Comparison of ENCODE assay signal across 1 cellular context in the genomic region with DNA sequence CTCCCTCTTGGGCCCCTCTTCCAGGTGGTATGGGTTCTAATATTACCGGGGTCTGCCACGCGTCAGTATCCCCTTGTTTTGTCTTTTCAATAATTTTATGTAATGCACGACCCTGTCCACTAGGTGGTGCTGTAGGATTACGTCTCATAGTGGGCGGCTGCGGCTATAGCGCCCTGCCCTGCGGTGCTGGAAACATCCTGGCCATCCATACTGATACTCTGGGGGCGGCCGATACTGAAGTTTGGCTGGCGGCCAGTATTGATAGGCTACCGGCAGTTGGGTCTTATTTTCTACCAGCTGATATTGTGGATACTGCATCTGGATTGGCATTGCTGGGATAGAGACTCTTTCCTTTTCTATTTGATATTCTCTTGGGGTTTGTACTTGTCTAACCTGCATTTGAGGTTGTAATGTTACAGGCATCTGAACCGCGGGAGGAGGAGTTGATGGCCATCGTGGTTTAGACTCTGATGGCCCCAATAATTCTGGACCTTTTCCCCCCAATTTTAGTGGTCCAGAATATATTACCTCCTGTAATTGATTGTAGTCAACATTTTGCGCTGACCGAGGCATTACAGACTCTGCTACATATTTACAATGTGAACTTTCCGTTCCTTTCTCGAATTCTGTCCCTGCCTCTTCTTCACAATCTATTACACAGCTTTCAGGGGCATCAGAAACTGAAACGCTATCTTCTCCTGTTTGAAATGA.
TF ChIP-seq lines count a peak whose summit lies in the region.

No MANE protein-coding gene starts in this region.

TF ChIP-seq in HepG2, 621 proteins besides CTCF, POLR2A, EP300 and RAD21 (continued from another document and continues in another):
- TF ChIP-seq ZNF513 (CRISPR knock-in tag; conservative IDR thresholded peaks at IDR 0.05) (no peak), NFRKB (IDR thresholded peaks at IDR 0.05) (no peak), ARNT (IDR thresholded peaks at IDR 0.05) (no peak), SUZ12 (IDR thresholded peaks at IDR 0.05; ENCODE audit: low read depth, low read length) (no peak), ZBTB3 (CRISPR knock-in tag; IDR thresholded peaks at IDR 0.05; ENCODE audit: borderline replicate concordance, low read depth) (no peak), ZNF317 (CRISPR knock-in tag; IDR thresholded peaks at IDR 0.05) (no peak), ZNF17 (CRISPR knock-in tag; IDR thresholded peaks at IDR 0.05) (no peak), ZFY (CRISPR knock-in tag; IDR thresholded peaks at IDR 0.05) (no peak), ZSCAN30 (CRISPR knock-in tag; IDR thresholded peaks at IDR 0.05) (no peak), ZNF230 (CRISPR knock-in tag; IDR thresholded peaks at IDR 0.05) (peak; percentile 42; the same call in 1 of the 2 replicates), ZNF276 (CRISPR knock-in tag; IDR thresholded peaks at IDR 0.05; ENCODE audit: low read depth) (no peak), KMT2B (CRISPR knock-in tag; IDR thresholded peaks at IDR 0.05) (no peak), SAP130 (CRISPR knock-in tag; IDR thresholded peaks at IDR 0.05; ENCODE audit: low read depth) (peak; percentile 42), MBD4 (IDR thresholded peaks at IDR 0.05; ENCODE audit: borderline replicate concordance, low read length) (no peak), GLI4 (CRISPR knock-in tag; IDR thresholded peaks at IDR 0.05; ENCODE audit: borderline replicate concordance) (no peak), XRCC5 (optimal IDR thresholded peaks at IDR 0.05; ENCODE audit: low read length) (peak; percentile 33), ATAD3A (CRISPR knock-in tag; IDR thresholded peaks at IDR 0.05) (no peak), AGO2 (optimal IDR thresholded peaks at IDR 0.05; ENCODE audit: low read depth, low read length) (no peak), KDM5B (CRISPR knock-in tag; IDR thresholded peaks at IDR 0.05; ENCODE audit: borderline replicate concordance) (peak; percentile 48; the same call in 1 of the 2 replicates), ZNF124 (CRISPR knock-in tag; IDR thresholded peaks at IDR 0.05) (no peak; the same call in 1 of the 2 replicates), ZNF143 (CRISPR knock-in tag; IDR thresholded peaks at IDR 0.05) (no peak), ZNF703 (CRISPR knock-in tag; IDR thresholded peaks at IDR 0.05; ENCODE audit: borderline replicate concordance) (no peak), MTA3 (CRISPR knock-in tag; IDR thresholded peaks at IDR 0.05) (no peak), GATA4 (IDR thresholded peaks at IDR 0.05; ENCODE audit: borderline replicate concordance, low read depth) (peak; percentile 35; the same call in 1 of the 2 replicates), HBP1 (CRISPR knock-in tag; IDR thresholded peaks at IDR 0.05; ENCODE audit: low read depth) (no peak), PCBP2 (optimal IDR thresholded peaks at IDR 0.05; ENCODE audit: low read depth, low read length, poor library complexity, severe bottlenecking) (no peak), SAFB2 (CRISPR knock-in tag; IDR thresholded peaks at IDR 0.05; ENCODE audit: borderline replicate concordance, low read depth) (no peak), SIN3A (IDR thresholded peaks at IDR 0.05; ENCODE audit: borderline replicate concordance, low read depth, low read length) (0 out of 2 replicates have a peak, but pooled peaks have one; percentile 46), ZMYM3 (CRISPR knock-in tag; IDR thresholded peaks at IDR 0.05) (peak; percentile 26; the same call in 1 of the 2 replicates), MYC (CRISPR knock-in tag; IDR thresholded peaks at IDR 0.05; ENCODE audit: borderline replicate concordance) (no peak), FOXO1 (CRISPR knock-in tag; IDR thresholded peaks at IDR 0.05) (no peak; the same call in 1 of the 2 replicates), GPBP1L1 (CRISPR knock-in tag; IDR thresholded peaks at IDR 0.05) (no peak), BRD4 (CRISPR knock-in tag; IDR thresholded peaks at IDR 0.05) (no peak)
- TF ChIP-seq, protein P1, sequence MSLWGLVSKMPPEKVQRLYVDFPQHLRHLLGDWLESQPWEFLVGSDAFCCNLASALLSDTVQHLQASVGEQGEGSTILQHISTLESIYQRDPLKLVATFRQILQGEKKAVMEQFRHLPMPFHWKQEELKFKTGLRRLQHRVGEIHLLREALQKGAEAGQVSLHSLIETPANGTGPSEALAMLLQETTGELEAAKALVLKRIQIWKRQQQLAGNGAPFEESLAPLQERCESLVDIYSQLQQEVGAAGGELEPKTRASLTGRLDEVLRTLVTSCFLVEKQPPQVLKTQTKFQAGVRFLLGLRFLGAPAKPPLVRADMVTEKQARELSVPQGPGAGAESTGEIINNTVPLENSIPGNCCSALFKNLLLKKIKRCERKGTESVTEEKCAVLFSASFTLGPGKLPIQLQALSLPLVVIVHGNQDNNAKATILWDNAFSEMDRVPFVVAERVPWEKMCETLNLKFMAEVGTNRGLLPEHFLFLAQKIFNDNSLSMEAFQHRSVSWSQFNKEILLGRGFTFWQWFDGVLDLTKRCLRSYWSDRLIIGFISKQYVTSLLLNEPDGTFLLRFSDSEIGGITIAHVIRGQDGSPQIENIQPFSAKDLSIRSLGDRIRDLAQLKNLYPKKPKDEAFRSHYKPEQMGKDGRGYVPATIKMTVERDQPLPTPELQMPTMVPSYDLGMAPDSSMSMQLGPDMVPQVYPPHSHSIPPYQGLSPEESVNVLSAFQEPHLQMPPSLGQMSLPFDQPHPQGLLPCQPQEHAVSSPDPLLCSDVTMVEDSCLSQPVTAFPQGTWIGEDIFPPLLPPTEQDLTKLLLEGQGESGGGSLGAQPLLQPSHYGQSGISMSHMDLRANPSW (CRISPR knock-in tag; IDR thresholded peaks at IDR 0.05; ENCODE audit: borderline replicate concordance), result no peak
- TF ChIP-seq, protein P2, sequence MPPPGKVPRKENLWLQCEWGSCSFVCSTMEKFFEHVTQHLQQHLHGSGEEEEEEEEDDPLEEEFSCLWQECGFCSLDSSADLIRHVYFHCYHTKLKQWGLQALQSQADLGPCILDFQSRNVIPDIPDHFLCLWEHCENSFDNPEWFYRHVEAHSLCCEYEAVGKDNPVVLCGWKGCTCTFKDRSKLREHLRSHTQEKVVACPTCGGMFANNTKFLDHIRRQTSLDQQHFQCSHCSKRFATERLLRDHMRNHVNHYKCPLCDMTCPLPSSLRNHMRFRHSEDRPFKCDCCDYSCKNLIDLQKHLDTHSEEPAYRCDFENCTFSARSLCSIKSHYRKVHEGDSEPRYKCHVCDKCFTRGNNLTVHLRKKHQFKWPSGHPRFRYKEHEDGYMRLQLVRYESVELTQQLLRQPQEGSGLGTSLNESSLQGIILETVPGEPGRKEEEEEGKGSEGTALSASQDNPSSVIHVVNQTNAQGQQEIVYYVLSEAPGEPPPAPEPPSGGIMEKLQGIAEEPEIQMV (CRISPR knock-in tag; IDR thresholded peaks at IDR 0.05; ENCODE audit: low read depth), result no peak; the same call in 1 of the 2 replicates
- TF ChIP-seq, protein P3, sequence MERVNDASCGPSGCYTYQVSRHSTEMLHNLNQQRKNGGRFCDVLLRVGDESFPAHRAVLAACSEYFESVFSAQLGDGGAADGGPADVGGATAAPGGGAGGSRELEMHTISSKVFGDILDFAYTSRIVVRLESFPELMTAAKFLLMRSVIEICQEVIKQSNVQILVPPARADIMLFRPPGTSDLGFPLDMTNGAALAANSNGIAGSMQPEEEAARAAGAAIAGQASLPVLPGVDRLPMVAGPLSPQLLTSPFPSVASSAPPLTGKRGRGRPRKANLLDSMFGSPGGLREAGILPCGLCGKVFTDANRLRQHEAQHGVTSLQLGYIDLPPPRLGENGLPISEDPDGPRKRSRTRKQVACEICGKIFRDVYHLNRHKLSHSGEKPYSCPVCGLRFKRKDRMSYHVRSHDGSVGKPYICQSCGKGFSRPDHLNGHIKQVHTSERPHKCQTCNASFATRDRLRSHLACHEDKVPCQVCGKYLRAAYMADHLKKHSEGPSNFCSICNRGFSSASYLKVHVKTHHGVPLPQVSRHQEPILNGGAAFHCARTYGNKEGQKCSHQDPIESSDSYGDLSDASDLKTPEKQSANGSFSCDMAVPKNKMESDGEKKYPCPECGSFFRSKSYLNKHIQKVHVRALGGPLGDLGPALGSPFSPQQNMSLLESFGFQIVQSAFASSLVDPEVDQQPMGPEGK (CRISPR knock-in tag; IDR thresholded peaks at IDR 0.05), result 0 out of 2 replicates have a peak, but pooled peaks have one; percentile 43
- TF ChIP-seq, protein P4, sequence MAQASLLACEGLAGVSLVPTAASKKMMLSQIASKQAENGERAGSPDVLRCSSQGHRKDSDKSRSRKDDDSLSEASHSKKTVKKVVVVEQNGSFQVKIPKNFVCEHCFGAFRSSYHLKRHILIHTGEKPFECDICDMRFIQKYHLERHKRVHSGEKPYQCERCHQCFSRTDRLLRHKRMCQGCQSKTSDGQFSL (CRISPR knock-in tag; IDR thresholded peaks at IDR 0.05), result no peak
- TF ChIP-seq, protein P5, sequence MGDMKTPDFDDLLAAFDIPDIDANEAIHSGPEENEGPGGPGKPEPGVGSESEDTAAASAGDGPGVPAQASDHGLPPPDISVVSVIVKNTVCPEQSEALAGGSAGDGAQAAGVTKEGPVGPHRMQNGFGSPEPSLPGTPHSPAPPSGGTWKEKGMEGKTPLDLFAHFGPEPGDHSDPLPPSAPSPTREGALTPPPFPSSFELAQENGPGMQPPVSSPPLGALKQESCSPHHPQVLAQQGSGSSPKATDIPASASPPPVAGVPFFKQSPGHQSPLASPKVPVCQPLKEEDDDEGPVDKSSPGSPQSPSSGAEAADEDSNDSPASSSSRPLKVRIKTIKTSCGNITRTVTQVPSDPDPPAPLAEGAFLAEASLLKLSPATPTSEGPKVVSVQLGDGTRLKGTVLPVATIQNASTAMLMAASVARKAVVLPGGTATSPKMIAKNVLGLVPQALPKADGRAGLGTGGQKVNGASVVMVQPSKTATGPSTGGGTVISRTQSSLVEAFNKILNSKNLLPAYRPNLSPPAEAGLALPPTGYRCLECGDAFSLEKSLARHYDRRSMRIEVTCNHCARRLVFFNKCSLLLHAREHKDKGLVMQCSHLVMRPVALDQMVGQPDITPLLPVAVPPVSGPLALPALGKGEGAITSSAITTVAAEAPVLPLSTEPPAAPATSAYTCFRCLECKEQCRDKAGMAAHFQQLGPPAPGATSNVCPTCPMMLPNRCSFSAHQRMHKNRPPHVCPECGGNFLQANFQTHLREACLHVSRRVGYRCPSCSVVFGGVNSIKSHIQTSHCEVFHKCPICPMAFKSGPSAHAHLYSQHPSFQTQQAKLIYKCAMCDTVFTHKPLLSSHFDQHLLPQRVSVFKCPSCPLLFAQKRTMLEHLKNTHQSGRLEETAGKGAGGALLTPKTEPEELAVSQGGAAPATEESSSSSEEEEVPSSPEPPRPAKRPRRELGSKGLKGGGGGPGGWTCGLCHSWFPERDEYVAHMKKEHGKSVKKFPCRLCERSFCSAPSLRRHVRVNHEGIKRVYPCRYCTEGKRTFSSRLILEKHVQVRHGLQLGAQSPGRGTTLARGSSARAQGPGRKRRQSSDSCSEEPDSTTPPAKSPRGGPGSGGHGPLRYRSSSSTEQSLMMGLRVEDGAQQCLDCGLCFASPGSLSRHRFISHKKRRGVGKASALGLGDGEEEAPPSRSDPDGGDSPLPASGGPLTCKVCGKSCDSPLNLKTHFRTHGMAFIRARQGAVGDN (CRISPR knock-in tag; IDR thresholded peaks at IDR 0.05), result peak; percentile 79
- TF ChIP-seq, protein P6, sequence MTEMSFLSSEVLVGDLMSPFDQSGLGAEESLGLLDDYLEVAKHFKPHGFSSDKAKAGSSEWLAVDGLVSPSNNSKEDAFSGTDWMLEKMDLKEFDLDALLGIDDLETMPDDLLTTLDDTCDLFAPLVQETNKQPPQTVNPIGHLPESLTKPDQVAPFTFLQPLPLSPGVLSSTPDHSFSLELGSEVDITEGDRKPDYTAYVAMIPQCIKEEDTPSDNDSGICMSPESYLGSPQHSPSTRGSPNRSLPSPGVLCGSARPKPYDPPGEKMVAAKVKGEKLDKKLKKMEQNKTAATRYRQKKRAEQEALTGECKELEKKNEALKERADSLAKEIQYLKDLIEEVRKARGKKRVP (CRISPR knock-in tag; IDR thresholded peaks at IDR 0.05), result no peak
